In the genomic region with DNA sequence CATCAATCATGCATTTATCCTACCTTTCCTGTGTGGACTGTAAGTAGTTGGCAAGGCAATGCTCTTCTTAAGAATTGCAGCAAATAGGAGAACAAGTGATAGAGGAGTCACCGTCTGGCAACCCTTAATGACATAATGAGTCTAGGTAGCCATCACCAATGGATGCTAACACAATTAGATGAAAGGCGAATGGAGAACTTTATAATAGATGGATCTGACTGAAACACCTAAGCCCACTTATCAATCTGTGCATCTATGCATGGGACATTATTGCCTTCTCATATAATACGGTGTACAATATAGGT, we compare ENCODE assay signal across 20 cellular contexts. TPM values are rescaled to one million over a fixed set of nuclear protein-coding genes. Genes with fewer than 3 reads are reported as not detected.
"Had no signal": no experiment of that assay in that cellular context is flagged by ENCODE, and none has a peak within 500 bp of the region (broad histone marks: within the 10 kb centered on the region; RNA-seq: fewer than 3 reads in every experiment).

No MANE protein-coding gene starts in this region.

- H3K9me3 Mint-ChIP-seq: activated CD4-positive, alpha-beta memory T cell treated with anti-CD3 and anti-CD28 coated beads, Interleukin-2, amount 10 ng/mL, durations not matched to agents 7 days and 5 days; activated naive CD4-positive, alpha-beta T cell treated with anti-CD3 and anti-CD28 coated beads, Interleukin-2, amount 10 ng/mL, durations not matched to agents 7 days and 5 days had no signal

- DNase-seq: cerebellar nuclear complex, spleen, upper lobe of right lung had no signal

- H3K4me3 Mint-ChIP-seq: activated CD4-positive, alpha-beta memory T cell treated with anti-CD3 and anti-CD28 coated beads, Interleukin-2, amount 10 ng/mL, durations not matched to agents 7 days and 5 days; activated naive CD4-positive, alpha-beta T cell treated with anti-CD3 and anti-CD28 coated beads, Interleukin-2, amount 10 ng/mL, durations not matched to agents 7 days and 5 days; activated naive CD8-positive, alpha-beta T cell treated with anti-CD3 and anti-CD28 coated beads, Interleukin-2, amount 50 U/mL, for 24 hours; activated T-cell treated with anti-CD3 and anti-CD28 coated beads, Interleukin-2, amount 50 U/mL, for 4 hours; nephron progenitor cell; stimulated activated naive B cell treated with anti-CD40 and anti-IgM and Interleukin-4, amounts not matched to agents 10 μg/mL and 1 μg/mL and 100 μg/mL, for 72 hours; WTC11 had no signal

- ATAC-seq: gastroesophageal sphincter had no signal

- H3K4me3 ChIP-seq: ascending aorta, esophagus muscularis mucosa, gastroesophageal sphincter, heart right ventricle, spleen, thoracic aorta, upper lobe of right lung had no signal

- H3K27ac ChIP-seq: ascending aorta, esophagus muscularis mucosa, gastroesophageal sphincter, heart right ventricle, spleen, thoracic aorta, upper lobe of right lung had no signal

- H3K9me3 ChIP-seq: ascending aorta, esophagus muscularis mucosa, gastroesophageal sphincter, heart right ventricle, spleen, thoracic aorta, upper lobe of right lung had no signal

- H3K36me3 Mint-ChIP-seq: activated naive CD4-positive, alpha-beta T cell treated with anti-CD3 and anti-CD28 coated beads, Interleukin-2, amount 10 ng/mL, durations not matched to agents 7 days and 5 days; stimulated activated naive B cell treated with anti-CD40 and anti-IgM and Interleukin-4, amounts not matched to agents 10 μg/mL and 1 μg/mL and 100 μg/mL, for 72 hours; WTC11 had no signal

- H3K4me1 ChIP-seq: ascending aorta, esophagus muscularis mucosa, gastroesophageal sphincter, heart right ventricle, spleen, upper lobe of right lung had no signal

- H3K4me1 Mint-ChIP-seq: activated naive CD4-positive, alpha-beta T cell treated with anti-CD3 and anti-CD28 coated beads, Interleukin-2, amount 10 ng/mL, durations not matched to agents 7 days and 5 days; activated naive CD8-positive, alpha-beta T cell treated with anti-CD3 and anti-CD28 coated beads, Interleukin-2, amount 50 U/mL, for 24 hours; nephron progenitor cell; stimulated activated naive B cell treated with anti-CD40 and anti-IgM and Interleukin-4, amounts not matched to agents 10 μg/mL and 1 μg/mL and 100 μg/mL, for 72 hours; WTC11 had no signal

- H3K27ac Mint-ChIP-seq: activated CD4-positive, alpha-beta memory T cell treated with anti-CD3 and anti-CD28 coated beads, Interleukin-2, amount 10 ng/mL, durations not matched to agents 7 days and 5 days; activated naive CD4-positive, alpha-beta T cell treated with anti-CD3 and anti-CD28 coated beads, Interleukin-2, amount 10 ng/mL, durations not matched to agents 7 days and 5 days; activated naive CD8-positive, alpha-beta T cell treated with anti-CD3 and anti-CD28 coated beads, Interleukin-2, amount 50 U/mL, for 24 hours; nephron progenitor cell; stimulated activated naive B cell treated with anti-CD40 and anti-IgM and Interleukin-4, amounts not matched to agents 10 μg/mL and 1 μg/mL and 100 μg/mL, for 72 hours; WTC11 had no signal

- H3K27me3 ChIP-seq: upper lobe of right lung had no signal

- H3K36me3 ChIP-seq: ascending aorta, esophagus muscularis mucosa, gastroesophageal sphincter, heart right ventricle, spleen, thoracic aorta, upper lobe of right lung had no signal

RNA-seq across cellular contexts. Expression of a gene that starts 18.9 kb away (rescaled TPM):
- total RNA-seq: activated T-cell treated with anti-CD3 and anti-CD28 coated beads, Interleukin-2, amount 50 U/mL, for 4 hours; ascending aorta; endothelial cell of umbilical vein; heart right ventricle; kidney epithelial cell; left ventricle myocardium superior; myocyte; occipital lobe had no signal
